ENCODE assay signal across 8 cellular contexts in genomic region chr14:102524451-102525212, GRCh38. TPM values are rescaled to one million over a fixed set of nuclear protein-coding genes. Genes with fewer than 3 reads are reported as not detected.
A peak's percentile ranks its signal among the peaks of the same experiment; 100 is the strongest.
DNase-seq lines count a peak whose midpoint lies in the region; ATAC-seq and TF ChIP-seq lines count a peak whose summit lies in the region.

No MANE protein-coding gene starts in this region.

- peaks cover 3% of the 10 kb centered on the region for H3K27me3 Mint-ChIP-seq in progenitor cell of endocrine pancreas

- peak overlapping the region; percentile 93 for H3K27ac Mint-ChIP-seq in progenitor cell of endocrine pancreas

- H3K4me3 ChIP-seq in left ventricle myocardium inferior (peak overlapping the region; percentile 70), urinary bladder (ENCODE audit: low read depth, low read length) (peak overlapping the region; percentile 31)

- peaks cover 6% of the 10 kb centered on the region for H3K4me1 Mint-ChIP-seq in progenitor cell of endocrine pancreas (ENCODE audit: low read depth)

- H3K36me3 ChIP-seq in left ventricle myocardium inferior (no peaks in the 10 kb centered on the region), urinary bladder (ENCODE audit: insufficient read depth) (no peaks in the 10 kb centered on the region)

- H3K4me1 ChIP-seq in left ventricle myocardium inferior (peaks cover 9% of the 10 kb centered on the region), urinary bladder (ENCODE audit: insufficient read depth) (no peaks in the 10 kb centered on the region)

- no peaks in the 10 kb centered on the region for H3K27me3 ChIP-seq in left ventricle myocardium inferior (ENCODE audit: low read depth)

- H3K36me3 Mint-ChIP-seq in progenitor cell of endocrine pancreas (ENCODE audit: insufficient read depth): no peaks in the 10 kb centered on the region

- peak; percentile 95 for TF ChIP-seq CTCF in GM12874 (IDR thresholded peaks at IDR 0.05; ENCODE audit: insufficient read depth, low read depth, low read length)
- peak; percentile 99 for TF ChIP-seq CTCF in left ventricle myocardium inferior (IDR thresholded peaks at IDR 0.05; ENCODE audit: borderline replicate concordance)
- TF ChIP-seq CTCF in progenitor cell of endocrine pancreas (IDR thresholded peaks at IDR 0.05; ENCODE audit: unreplicated experiment): peak; percentile 99

- DNase-seq in NCI-H1417 treated with DMSO at 0.1 percent for 48 hours (lab: John Stamatoyannopoulos, UW): peak; percentile 94
- peak; percentile 99 for DNase-seq in SW480 (ENCODE audit: low spot score)
- DNase-seq in amniotic epithelial cell (ENCODE audit: low read depth): peak; percentile 97
- DNase-seq in left ventricle myocardium inferior: peak; percentile 99
- DNase-seq in progenitor cell of endocrine pancreas (ENCODE audit: low spot score, unreplicated experiment): peak; percentile 99

- peak overlapping the region; percentile 83 for H3K4me3 Mint-ChIP-seq in progenitor cell of endocrine pancreas (ENCODE audit: low read depth)

- H3K9me3 ChIP-seq in left ventricle myocardium inferior (replicated peaks): no peaks in the 10 kb centered on the region

- ATAC-seq in HG02763 (IDR thresholded peaks at IDR 0.05; ENCODE audit: unreplicated experiment): peak; percentile 93

- H3K27ac ChIP-seq in left ventricle myocardium inferior (replicated peaks): peak overlapping the region; percentile 88
- H3K27ac ChIP-seq in urinary bladder (ENCODE audit: low read depth): peak overlapping the region; percentile 28

- no peaks in the 10 kb centered on the region for H3K9me3 Mint-ChIP-seq in progenitor cell of endocrine pancreas (ENCODE audit: low read depth)

- intact Hi-C loops in left ventricle myocardium inferior (cut with micrococcal nuclease): no loop called here

- under 1% methylated on average over 32 of the region's 32 CpGs for WGBS in urinary bladder

RNA-seq across cellular contexts. Expression of gene ANKRD9, which starts 15.1 kb away (rescaled TPM):
- total RNA-seq in left ventricle myocardium inferior (158 TPM), progenitor cell of endocrine pancreas (24.5 and 26.5 TPM in 2 replicates), urinary bladder (4.3 TPM)
- 13.5 TPM for polyA plus RNA-seq in urinary bladder

Comparison
In these comparisons a context has a peak if more than half of its experiments do, and no peak if none do; other contexts are left out.
1. Peak in every context shown above with its lines: DNase-seq, ATAC-seq, H3K4me3 ChIP-seq and H3K27ac ChIP-seq.